21 cellular contexts compared by ENCODE assay signal in the genomic region with DNA sequence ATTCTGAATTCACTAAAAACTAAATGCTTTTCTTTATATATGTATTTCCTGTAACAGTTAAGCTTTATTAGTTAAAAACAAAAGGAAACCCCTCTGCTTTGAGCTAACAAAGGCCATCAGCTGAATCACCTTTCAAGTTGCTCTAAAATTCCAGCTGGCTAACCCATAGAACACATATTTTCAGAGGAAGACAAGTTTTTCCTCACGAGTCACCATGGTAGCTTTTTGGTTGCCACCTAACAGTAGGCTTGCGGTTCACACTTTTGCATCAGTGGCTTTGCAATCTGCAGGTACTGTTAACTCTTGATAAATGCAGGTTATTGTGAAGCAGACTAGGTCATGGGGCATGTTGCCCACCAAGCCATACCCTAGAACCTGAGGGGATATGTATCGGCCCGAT. TPM values are rescaled to one million over a fixed set of nuclear protein-coding genes. Genes with fewer than 3 reads are reported as not detected.
"Had no signal": no experiment of that assay in that cellular context is flagged by ENCODE, and none has a peak within 500 bp of the region (broad histone marks: within the 10 kb centered on the region; RNA-seq: fewer than 3 reads in every experiment).

No MANE protein-coding gene starts in this region.

- H3K4me1 ChIP-seq: left ventricle myocardium inferior, right atrium auricular region, tibial nerve, vagina had no signal

- H3K27me3 ChIP-seq: right atrium auricular region, tibial nerve, vagina had no signal

- H3K27ac ChIP-seq: left ventricle myocardium inferior, right atrium auricular region, skin epidermis, tibial nerve, vagina had no signal

- H3K27me3 Mint-ChIP-seq: activated CD4-positive, alpha-beta T cell treated with anti-CD3 and anti-CD28 coated beads, Interleukin-2, amount 10 ng/mL, durations not matched to agents 7 days and 5 days; memory B cell; T-helper 17 cell had no signal

- H3K4me3 Mint-ChIP-seq: activated CD4-positive, alpha-beta T cell treated with anti-CD3 and anti-CD28 coated beads, Interleukin-2, amount 10 ng/mL, durations not matched to agents 7 days and 5 days; activated naive CD8-positive, alpha-beta T cell treated with anti-CD3 and anti-CD28 coated beads for 36 hours; activated T-helper 1 cell treated with anti-CD3 and anti-CD28 coated beads, Interleukin-12 subunit alpha, Interleukin-12 subunit beta, Interleukin-2, Interleukin-4 antibody, amounts not matched to agents 30 ng/mL and 10 ng/mL and 1 ng/mL, durations not matched to agents 14 hours and 24 hours and 36 hours; endodermal cell; memory B cell; natural killer cell treated with Interleukin-12 subunit alpha and Interleukin-12 subunit beta and Interleukin-15 and Interleukin-18, amount 100 ng/mL, for 72 hours; T-helper 17 cell had no signal

- DNase-seq: activated CD4-positive, alpha-beta T cell treated with anti-CD3 and anti-CD28 coated beads, Interleukin-2, amount 10 ng/mL, durations not matched to agents 7 days and 5 days; activated CD4-positive, CD25-positive, alpha-beta regulatory T cell; activated naive CD8-positive, alpha-beta T cell treated with anti-CD3 and anti-CD28 coated beads for 36 hours; anterior cingulate cortex; endodermal cell; erythroblast; islet precursor cell; left ventricle myocardium inferior; nucleus accumbens; posterior cingulate gyrus; stimulated activated CD4-positive, alpha-beta T cell treated with anti-CD3 and anti-CD28 coated beads, Interleukin-15, amount 100 ng/mL, for 24 hours; stimulated activated CD4-positive, alpha-beta T cell treated with anti-CD3 and anti-CD28 coated beads, Interleukin-4, amount 100 ng/mL, for 24 hours; stimulated activated naive CD4-positive, alpha-beta T cell; T-helper 17 cell had no signal

- H3K9me3 Mint-ChIP-seq: activated CD4-positive, alpha-beta T cell treated with anti-CD3 and anti-CD28 coated beads, Interleukin-2, amount 10 ng/mL, durations not matched to agents 7 days and 5 days had no signal

- H3K4me3 ChIP-seq: left ventricle myocardium inferior, right atrium auricular region, skin epidermis, tibial nerve, vagina had no signal

- H3K4me1 Mint-ChIP-seq: activated CD4-positive, alpha-beta T cell treated with anti-CD3 and anti-CD28 coated beads, Interleukin-2, amount 10 ng/mL, durations not matched to agents 7 days and 5 days; activated naive CD8-positive, alpha-beta T cell treated with anti-CD3 and anti-CD28 coated beads for 36 hours; memory B cell; T-helper 17 cell had no signal

- H3K36me3 Mint-ChIP-seq: activated naive CD8-positive, alpha-beta T cell treated with anti-CD3 and anti-CD28 coated beads for 36 hours; memory B cell; natural killer cell treated with Interleukin-12 subunit alpha and Interleukin-12 subunit beta and Interleukin-15 and Interleukin-18, amount 100 ng/mL, for 72 hours had no signal

- H3K36me3 ChIP-seq: left ventricle myocardium inferior, right atrium auricular region, tibial nerve, vagina had no signal

- H3K9me3 ChIP-seq: right atrium auricular region, vagina had no signal

- H3K27ac Mint-ChIP-seq: activated CD4-positive, alpha-beta T cell treated with anti-CD3 and anti-CD28 coated beads, Interleukin-2, amount 10 ng/mL, durations not matched to agents 7 days and 5 days; activated naive CD8-positive, alpha-beta T cell treated with anti-CD3 and anti-CD28 coated beads for 36 hours; activated T-helper 1 cell treated with anti-CD3 and anti-CD28 coated beads, Interleukin-12 subunit alpha, Interleukin-12 subunit beta, Interleukin-2, Interleukin-4 antibody, amounts not matched to agents 30 ng/mL and 10 ng/mL and 1 ng/mL, durations not matched to agents 14 hours and 24 hours and 36 hours; endodermal cell; memory B cell; natural killer cell treated with Interleukin-12 subunit alpha and Interleukin-12 subunit beta and Interleukin-15 and Interleukin-18, amount 100 ng/mL, for 72 hours; T-helper 17 cell had no signal

RNA-seq across cellular contexts. Expression of a gene that starts 57.6 kb away (rescaled TPM):
- total RNA-seq: activated naive CD8-positive, alpha-beta T cell treated with anti-CD3 and anti-CD28 coated beads for 36 hours; natural killer cell treated with Interleukin-12 subunit alpha and Interleukin-12 subunit beta and Interleukin-15 and Interleukin-18, amount 100 ng/mL, for 72 hours; tibial nerve had no signal
